In the genomic region with DNA sequence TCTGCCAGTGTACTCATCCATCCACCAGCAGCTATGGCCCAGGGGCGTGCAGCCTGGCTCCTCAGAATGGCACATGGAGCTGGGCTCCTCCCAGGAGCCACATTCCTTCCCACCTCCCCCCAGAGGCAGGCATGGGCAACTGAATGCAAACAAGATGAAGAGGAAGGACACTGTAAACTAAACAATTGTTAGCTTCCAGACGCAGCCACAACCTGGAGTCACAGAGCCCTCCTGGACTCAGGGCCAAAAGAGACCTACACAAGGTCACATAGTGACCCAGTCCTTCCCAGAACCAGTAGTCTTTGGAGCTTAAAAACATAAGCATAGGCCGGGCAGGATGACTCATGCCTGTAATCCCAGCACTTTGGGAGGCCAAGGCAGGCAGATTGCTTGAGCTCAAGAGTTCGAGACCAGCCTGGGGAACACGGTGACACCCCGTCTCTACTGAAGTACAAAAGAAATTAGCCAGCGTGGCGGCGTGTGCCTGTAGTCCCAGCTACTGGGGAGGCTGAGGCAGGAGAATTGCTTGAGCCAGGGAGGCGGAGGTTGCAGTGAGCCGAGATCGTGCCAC, we compare ENCODE assay signal across 13 cellular contexts.
DNase-seq lines count a peak whose midpoint lies in the region; ATAC-seq and TF ChIP-seq lines count a peak whose summit lies in the region.
"Had no signal": no experiment of that assay in that cellular context is flagged by ENCODE, and none has a peak within 500 bp of the region (broad histone marks: within the 10 kb centered on the region; RNA-seq: fewer than 3 reads in every experiment).

No MANE protein-coding gene starts in this region.

- H3K36me3 ChIP-seq in HUES48 (ENCODE audit: control insufficient read depth, insufficient read depth, low read length) (no peaks in the 10 kb centered on the region), brain microvascular endothelial cell (replicated peaks) (no peaks in the 10 kb centered on the region)
- no peaks in the 10 kb centered on the region for H3K36me3 ChIP-seq in effector memory CD4-positive, alpha-beta T cell (ENCODE audit: control insufficient read depth, insufficient read depth, low read length)

- DNase-seq in AG20443 (ENCODE audit: low spot score) (peak; percentile 47), brain microvascular endothelial cell (peak; percentile 16), kidney tubule cell (ENCODE audit: low spot score) (peak; percentile 32), cortex of kidney (lab: John Stamatoyannopoulos, UW) (no peak), NCI-H2029 (lab: John Stamatoyannopoulos, UW) (no peak)
- no peak for DNase-seq in effector memory CD4-positive, alpha-beta T cell
- DNase-seq: activated naive CD4-positive, alpha-beta T cell; DND-41; NCI-H2107; nucleus accumbens; T-helper 2 cell had no signal

- peak; percentile 42 for TF ChIP-seq CTCF in brain microvascular endothelial cell (IDR thresholded peaks at IDR 0.05; ENCODE audit: low read depth, low read length, missing control alignments)

- H3K9me3 ChIP-seq in HUES48 (ENCODE audit: control insufficient read depth, insufficient read depth, low read length), result no peaks in the 10 kb centered on the region
- H3K9me3 ChIP-seq in effector memory CD4-positive, alpha-beta T cell (ENCODE audit: control insufficient read depth, low read length), result no peaks in the 10 kb centered on the region

- ATAC-seq in HG03442 (IDR thresholded peaks at IDR 0.05; ENCODE audit: unreplicated experiment), result no peak

- H3K4me3 ChIP-seq in HUES48 (ENCODE audit: low read depth, low read length) (no peak overlapping the region), brain microvascular endothelial cell (ENCODE audit: low read depth, low read length) (no peak overlapping the region)
- no peak overlapping the region for H3K4me3 ChIP-seq in effector memory CD4-positive, alpha-beta T cell (ENCODE audit: insufficient read depth, low read depth, low read length, poor library complexity, severe bottlenecking)

- H3K27me3 ChIP-seq in HUES48 (ENCODE audit: control insufficient read depth, insufficient read depth, low read length) (no peaks in the 10 kb centered on the region), brain microvascular endothelial cell (replicated peaks) (no peaks in the 10 kb centered on the region)
- no peaks in the 10 kb centered on the region for H3K27me3 ChIP-seq in effector memory CD4-positive, alpha-beta T cell (replicated peaks; ENCODE audit: control insufficient read depth, insufficient read depth, low read length, poor library complexity, severe bottlenecking)

- peaks cover 7% of the 10 kb centered on the region; the same call in 1 of the 2 replicates for H3K4me1 ChIP-seq in HUES48 (ENCODE audit: control insufficient read depth, insufficient read depth, low read length)
- no peaks in the 10 kb centered on the region for H3K4me1 ChIP-seq in effector memory CD4-positive, alpha-beta T cell (ENCODE audit: control insufficient read depth, insufficient read depth, low read length, poor library complexity, severe bottlenecking)

- peak overlapping the region; percentile 26 for H3K27ac ChIP-seq in HUES48 (ENCODE audit: low read depth, low read length)
- H3K27ac ChIP-seq in brain microvascular endothelial cell, result no peak overlapping the region
- H3K27ac ChIP-seq in effector memory CD4-positive, alpha-beta T cell (ENCODE audit: insufficient read depth, low read length, poor library complexity, severe bottlenecking), result no peak overlapping the region

- in situ Hi-C loops in brain microvascular endothelial cell (cut with HindIII; ENCODE audit: low pct_ligation_motif_present, low sequenced_read_pairs), result no loop called here

- no peak overlapping the region for H3K9ac ChIP-seq in HUES48 (ENCODE audit: low read depth, low read length)

Comparison
In these comparisons a context has a peak if more than half of its experiments do, and no peak if none do; other contexts are left out.
1. DNase-seq: peak in AG20443 (single experiment), brain microvascular endothelial cell (single experiment) and kidney tubule cell (single experiment); none in effector memory CD4-positive, alpha-beta T cell (0 of 3), cortex of kidney (single experiment) and NCI-H2029 (single experiment).